8 cellular contexts compared by ENCODE assay signal in the genomic region with DNA sequence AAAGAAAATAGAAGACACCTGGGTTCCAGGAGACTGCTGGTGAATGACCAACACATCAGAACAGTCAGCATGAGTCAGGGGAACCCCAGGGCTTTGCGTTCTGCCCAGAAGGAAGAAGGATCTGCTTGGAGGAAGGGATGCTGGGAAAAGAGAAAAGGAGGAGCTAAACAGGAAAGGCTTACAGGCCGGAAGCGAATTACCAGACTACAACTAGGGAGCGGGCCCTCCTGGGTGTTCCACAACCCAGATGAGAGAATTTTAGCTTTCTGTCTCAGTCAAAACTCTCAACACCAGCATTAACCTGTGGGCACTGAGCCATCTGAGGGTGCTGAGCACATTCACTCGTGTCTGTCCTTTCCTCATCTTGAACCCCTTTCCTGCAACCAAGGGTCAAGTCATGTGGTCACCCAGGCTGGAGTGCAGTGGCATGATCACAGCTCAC. TPM values are rescaled to one million over a fixed set of nuclear protein-coding genes. Genes with fewer than 3 reads are reported as not detected.
DNase-seq lines count a peak whose midpoint lies in the region; ATAC-seq and TF ChIP-seq lines count a peak whose summit lies in the region.

No MANE protein-coding gene starts in this region.

- no peaks in the 10 kb centered on the region for H3K36me3 ChIP-seq in DOHH2 (ENCODE audit: control insufficient read depth, low read length)

- H3K4me2 ChIP-seq in DOHH2 (ENCODE audit: low read length) = peak overlapping the region; percentile 97

- H3K27ac ChIP-seq in DOHH2 (ENCODE audit: low read depth, low read length) = no peak overlapping the region

- no peaks in the 10 kb centered on the region for H3K9me2 ChIP-seq in DOHH2 (replicated peaks; ENCODE audit: control insufficient read depth, low read length)

- no peaks in the 10 kb centered on the region for H3K79me2 ChIP-seq in DOHH2 (ENCODE audit: control insufficient read depth, low read length)

- H3K27me3 Mint-ChIP-seq in progenitor cell of endocrine pancreas = no peaks in the 10 kb centered on the region

- H3K27ac Mint-ChIP-seq in progenitor cell of endocrine pancreas = peak overlapping the region; percentile 50

- no peak for TF ChIP-seq CTCF in DOHH2 (IDR thresholded peaks at IDR 0.05; ENCODE audit: low read depth, low read length, poor library complexity, severe bottlenecking)
- no peak for TF ChIP-seq CTCF in progenitor cell of endocrine pancreas (IDR thresholded peaks at IDR 0.05; ENCODE audit: unreplicated experiment)

- H3F3A ChIP-seq in DOHH2 (ENCODE audit: control insufficient read depth, insufficient read depth) = peaks cover 22% of the 10 kb centered on the region

- no peak for ATAC-seq in HG02852 (IDR thresholded peaks at IDR 0.05; ENCODE audit: unreplicated experiment)
- ATAC-seq in HG02938 (IDR thresholded peaks at IDR 0.05; ENCODE audit: unreplicated experiment) = no peak

- H3K9me3 Mint-ChIP-seq in progenitor cell of endocrine pancreas (ENCODE audit: low read depth) = no peaks in the 10 kb centered on the region

- peak overlapping the region; percentile 4 for H3K4me3 ChIP-seq in DOHH2 (ENCODE audit: low read length)

- H3K36me3 Mint-ChIP-seq in progenitor cell of endocrine pancreas (ENCODE audit: insufficient read depth) = peaks cover 25% of the 10 kb centered on the region

- peaks cover 73% of the 10 kb centered on the region for H3K4me1 ChIP-seq in DOHH2 (ENCODE audit: control insufficient read depth, low read length)

- no peaks in the 10 kb centered on the region for H3K9me3 ChIP-seq in DOHH2 (ENCODE audit: control insufficient read depth, insufficient read depth, low read length)

- H3K4me1 Mint-ChIP-seq in progenitor cell of endocrine pancreas (ENCODE audit: low read depth) = peaks cover 36% of the 10 kb centered on the region

- peaks cover 2% of the 10 kb centered on the region; the same call in 1 of the 2 replicates for H3K27me3 ChIP-seq in DOHH2 (ENCODE audit: control insufficient read depth, low read length)

- DNase-seq in NCI-H460 (ENCODE audit: extremely low read depth, low read depth) (peak; percentile 23), dermis blood vessel endothelial cell (peak; percentile 74), progenitor cell of endocrine pancreas (ENCODE audit: low spot score, unreplicated experiment) (no peak), COLO829 (ENCODE audit: low spot score) (no peak), cerebellar cortex (ENCODE audit: low spot score) (no peak)

- H4K20me1 ChIP-seq in DOHH2 (ENCODE audit: control insufficient read depth, insufficient read depth, low read depth, low read length) = no peaks in the 10 kb centered on the region

- H3K4me3 Mint-ChIP-seq in progenitor cell of endocrine pancreas (ENCODE audit: low read depth) = no peak overlapping the region

RNA-seq across cellular contexts. Expression of a gene that starts 19.2 kb away (rescaled TPM):
- total RNA-seq in NCI-H460 (2014; rRNA removed; shearing (Covaris generic)) = 13.7 and 17.8 TPM in 2 replicates
- polyA plus RNA-seq in NCI-H460 (2014; cell fraction: nucleus; rRNA removed) = 1.9 and 12.9 TPM in 2 replicates
- 21.3 and 29.1 TPM in 2 replicates for total RNA-seq in dermis blood vessel endothelial cell
- total RNA-seq in progenitor cell of endocrine pancreas = 43.1 and 48.5 TPM in 2 replicates

Comparison
In these comparisons a context has a peak if more than half of its experiments do, and no peak if none do; other contexts are left out.
1. DNase-seq: peak in NCI-H460 (single experiment) and dermis blood vessel endothelial cell (single experiment); none in progenitor cell of endocrine pancreas (single experiment), COLO829 (single experiment) and cerebellar cortex (single experiment).